13 cellular contexts compared by ENCODE assay signal in genomic region chr9:3758816-3759576, GRCh38.
DNase-seq lines count a peak whose midpoint lies in the region; ATAC-seq and TF ChIP-seq lines count a peak whose summit lies in the region.
"Had no signal": no experiment of that assay in that cellular context is flagged by ENCODE, and none has a peak within 500 bp of the region (broad histone marks: within the 10 kb centered on the region; RNA-seq: fewer than 3 reads in every experiment).

No MANE protein-coding gene starts in this region.

- H3K9me2 ChIP-seq in MM.1S (replicated peaks; ENCODE audit: insufficient read depth, low read length): no peaks in the 10 kb centered on the region

- H3K4me1 ChIP-seq in MM.1S (ENCODE audit: low read length): peaks cover 44% of the 10 kb centered on the region
- H3K4me1 ChIP-seq: BE2C had no signal

- peak overlapping the region; percentile 77 for H3K4me2 ChIP-seq in MM.1S (ENCODE audit: low read depth, low read length)

- peaks cover 17% of the 10 kb centered on the region for H3F3A ChIP-seq in MM.1S (ENCODE audit: insufficient read depth, low read length)

- H3K9ac ChIP-seq in MM.1S (ENCODE audit: low read length): peak overlapping the region; percentile 12; the same call in 1 of the 2 replicates

- peaks cover 9% of the 10 kb centered on the region for H3K4me1 Mint-ChIP-seq in activated naive CD8-positive, alpha-beta T cell treated with anti-CD3 and anti-CD28 coated beads, Interleukin-2, amount 10 ng/mL, durations not matched to agents 7 days and 5 days
- peaks cover 12% of the 10 kb centered on the region for H3K4me1 Mint-ChIP-seq in activated naive CD8-positive, alpha-beta T cell treated with anti-CD3 and anti-CD28 coated beads, Interleukin-2, amount 50 U/mL, for 24 hours
- peaks cover 11% of the 10 kb centered on the region for H3K4me1 Mint-ChIP-seq in stimulated activated effector memory CD8-positive, alpha-beta T cell treated with anti-CD3 and anti-CD28 coated beads, Interleukin-12 subunit alpha, Interleukin-12 subunit beta, amount 100 ng/mL, for 72 hours

- H3K36me3 ChIP-seq in MM.1S (replicated peaks; ENCODE audit: insufficient read depth, low read length) (0 out of 2 replicates have a peak, but pooled peaks cover 3% of the 10 kb centered on the region), MG63 (no peaks in the 10 kb centered on the region)
- H3K36me3 ChIP-seq: BE2C had no signal

- H3K27me3 ChIP-seq in MM.1S (replicated peaks; ENCODE audit: insufficient read depth, low read length): no peaks in the 10 kb centered on the region
- no peaks in the 10 kb centered on the region for H3K27me3 ChIP-seq in MG63
- H3K27me3 ChIP-seq: BE2C had no signal

- peak overlapping the region; percentile 33 for H3K4me3 Mint-ChIP-seq in activated naive CD8-positive, alpha-beta T cell treated with anti-CD3 and anti-CD28 coated beads, Interleukin-2, amount 10 ng/mL, durations not matched to agents 7 days and 5 days
- H3K4me3 Mint-ChIP-seq in activated naive CD8-positive, alpha-beta T cell treated with anti-CD3 and anti-CD28 coated beads, Interleukin-2, amount 50 U/mL, for 24 hours: no peak overlapping the region
- H3K4me3 Mint-ChIP-seq in stimulated activated effector memory CD8-positive, alpha-beta T cell treated with anti-CD3 and anti-CD28 coated beads, Interleukin-12 subunit alpha, Interleukin-12 subunit beta, amount 100 ng/mL, for 72 hours: no peak overlapping the region

- 0 out of 2 replicates have a peak overlapping the region, but pooled peaks have one; percentile 4 for H2AFZ ChIP-seq in MM.1S (ENCODE audit: low read length)

- H3K79me2 ChIP-seq in MM.1S (ENCODE audit: low read length): no peaks in the 10 kb centered on the region

- peak overlapping the region; percentile 84 for H3K27ac ChIP-seq in MM.1S (ENCODE audit: low read length)

- TF ChIP-seq CTCF in MM.1S (IDR thresholded peaks at IDR 0.05; ENCODE audit: low read length): no peak

- H3K36me3 Mint-ChIP-seq in activated naive CD8-positive, alpha-beta T cell treated with anti-CD3 and anti-CD28 coated beads, Interleukin-2, amount 10 ng/mL, durations not matched to agents 7 days and 5 days: no peaks in the 10 kb centered on the region
- no peaks in the 10 kb centered on the region for H3K36me3 Mint-ChIP-seq in activated naive CD8-positive, alpha-beta T cell treated with anti-CD3 and anti-CD28 coated beads, Interleukin-2, amount 50 U/mL, for 24 hours (ENCODE audit: low read depth)
- no peaks in the 10 kb centered on the region for H3K36me3 Mint-ChIP-seq in stimulated activated effector memory CD8-positive, alpha-beta T cell treated with anti-CD3 and anti-CD28 coated beads, Interleukin-12 subunit alpha, Interleukin-12 subunit beta, amount 100 ng/mL, for 72 hours

- no peak for ATAC-seq in activated naive CD8-positive, alpha-beta T cell treated with anti-CD3 and anti-CD28 coated beads, Interleukin-2, amount 10 ng/mL, durations not matched to agents 7 days and 5 days (ENCODE audit: low read depth)
- no peak for ATAC-seq in activated naive CD8-positive, alpha-beta T cell treated with anti-CD3 and anti-CD28 coated beads, Interleukin-2, amount 50 U/mL, for 24 hours
- peak; percentile 65 for ATAC-seq in stimulated activated effector memory CD8-positive, alpha-beta T cell treated with anti-CD3 and anti-CD28 coated beads, Interleukin-12 subunit alpha, Interleukin-12 subunit beta, amount 100 ng/mL, for 72 hours
- no peak for ATAC-seq in GM18870 (IDR thresholded peaks at IDR 0.05; ENCODE audit: unreplicated experiment)
- ATAC-seq: Right ventricle myocardium inferior had no signal

- no peak overlapping the region for H3K27ac Mint-ChIP-seq in activated naive CD8-positive, alpha-beta T cell treated with anti-CD3 and anti-CD28 coated beads, Interleukin-2, amount 10 ng/mL, durations not matched to agents 7 days and 5 days
- H3K27ac Mint-ChIP-seq in activated naive CD8-positive, alpha-beta T cell treated with anti-CD3 and anti-CD28 coated beads, Interleukin-2, amount 50 U/mL, for 24 hours: no peak overlapping the region
- H3K27ac Mint-ChIP-seq in stimulated activated effector memory CD8-positive, alpha-beta T cell treated with anti-CD3 and anti-CD28 coated beads, Interleukin-12 subunit alpha, Interleukin-12 subunit beta, amount 100 ng/mL, for 72 hours: no peak overlapping the region

- H3K4me3 ChIP-seq in MM.1S (ENCODE audit: low read length) (peak overlapping the region; percentile 21), MG63 (no peak overlapping the region)

- H4K20me1 ChIP-seq in MM.1S (ENCODE audit: insufficient read depth, low read length): no peaks in the 10 kb centered on the region

- no peaks in the 10 kb centered on the region for H3K9me3 ChIP-seq in MM.1S (replicated peaks; ENCODE audit: insufficient read depth, low read length)
- H3K9me3 ChIP-seq in MG63: no peaks in the 10 kb centered on the region
- H3K9me3 ChIP-seq: BE2C had no signal

- H3K27me3 Mint-ChIP-seq in activated naive CD8-positive, alpha-beta T cell treated with anti-CD3 and anti-CD28 coated beads, Interleukin-2, amount 10 ng/mL, durations not matched to agents 7 days and 5 days: peaks cover 13% of the 10 kb centered on the region
- H3K27me3 Mint-ChIP-seq in activated naive CD8-positive, alpha-beta T cell treated with anti-CD3 and anti-CD28 coated beads, Interleukin-2, amount 50 U/mL, for 24 hours: peaks cover 2% of the 10 kb centered on the region

- POLR2A ChIA-PET in activated naive CD8-positive, alpha-beta T cell treated with anti-CD3 and anti-CD28 coated beads, Interleukin-2, amount 10 ng/mL, durations not matched to agents 7 days and 5 days (lab: Charles Lee): interaction anchor here (0.5 kb wide), 1 partner anchor 298 kb away, joined by 4 read pairs; no protein-coding TSS in a partner anchor

- no peak for DNase-seq in activated naive CD8-positive, alpha-beta T cell treated with anti-CD3 and anti-CD28 coated beads, Interleukin-2, amount 10 ng/mL, durations not matched to agents 7 days and 5 days
- DNase-seq in activated naive CD8-positive, alpha-beta T cell treated with anti-CD3 and anti-CD28 coated beads, Interleukin-2, amount 50 U/mL, for 24 hours: no peak
- DNase-seq in MM.1S: peak; percentile 85
- peak; percentile 44 for DNase-seq in amniotic epithelial cell (ENCODE audit: low read depth)
- no peak for DNase-seq in stimulated activated effector memory CD8-positive, alpha-beta T cell treated with anti-CD3 and anti-CD28 coated beads, Interleukin-12 subunit alpha, Interleukin-12 subunit beta, amount 100 ng/mL, for 72 hours (ENCODE audit: low spot score in 2 of 2)
- DNase-seq in MG63: no peak
- no peak for DNase-seq in KG1 (lab: John Stamatoyannopoulos, UW)
- DNase-seq: activated CD4-positive, alpha-beta T cell treated with anti-CD3 and anti-CD28 coated beads, Interleukin-2, amount 50 U/mL, for 4 hours; anterior cingulate cortex; BE2C; stimulated activated naive CD4-positive, alpha-beta T cell treated with Interleukin-2 at 50 U/mL for 16 hours had no signal

- peaks cover 4% of the 10 kb centered on the region for H3K9me3 Mint-ChIP-seq in activated naive CD8-positive, alpha-beta T cell treated with anti-CD3 and anti-CD28 coated beads, Interleukin-2, amount 10 ng/mL, durations not matched to agents 7 days and 5 days
- no peaks in the 10 kb centered on the region for H3K9me3 Mint-ChIP-seq in activated naive CD8-positive, alpha-beta T cell treated with anti-CD3 and anti-CD28 coated beads, Interleukin-2, amount 50 U/mL, for 24 hours
- no peaks in the 10 kb centered on the region for H3K9me3 Mint-ChIP-seq in stimulated activated effector memory CD8-positive, alpha-beta T cell treated with anti-CD3 and anti-CD28 coated beads, Interleukin-12 subunit alpha, Interleukin-12 subunit beta, amount 100 ng/mL, for 72 hours

Comparison
In these comparisons a context has a peak if more than half of its experiments do, and no peak if none do; other contexts are left out.
1. DNase-seq: peak in MM.1S (single experiment) and amniotic epithelial cell (single experiment); none in activated naive CD8-positive, alpha-beta T cell treated with anti-CD3 and anti-CD28 coated beads, Interleukin-2, amount 10 ng/mL, durations not matched to agents 7 days and 5 days (single experiment), activated naive CD8-positive, alpha-beta T cell treated with anti-CD3 and anti-CD28 coated beads, Interleukin-2, amount 50 U/mL, for 24 hours (single experiment), stimulated activated effector memory CD8-positive, alpha-beta T cell treated with anti-CD3 and anti-CD28 coated beads, Interleukin-12 subunit alpha, Interleukin-12 subunit beta, amount 100 ng/mL, for 72 hours (0 of 2), MG63 (single experiment) and KG1 (single experiment).